Comparison of ENCODE assay signal across 18 cellular contexts in the genomic region with DNA sequence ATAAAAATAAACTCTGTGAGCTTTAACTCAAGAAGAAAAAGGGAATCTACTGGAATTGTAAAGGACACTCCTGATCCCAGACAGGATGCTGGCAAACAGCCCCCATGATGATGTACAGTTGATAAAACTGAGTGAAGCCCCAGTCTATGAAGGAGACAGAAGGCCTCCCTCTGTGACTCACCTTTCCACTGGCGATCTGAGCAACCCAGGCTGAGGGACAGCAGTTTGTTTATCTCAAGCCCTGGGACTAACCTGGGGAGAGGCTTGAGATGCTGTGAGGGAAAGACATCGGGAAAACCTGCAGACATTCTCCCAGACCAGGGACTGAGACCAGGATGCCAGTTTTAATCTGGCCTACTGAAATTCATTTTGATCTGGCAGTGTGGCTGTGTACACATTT.
"Had no signal": no experiment of that assay in that cellular context is flagged by ENCODE, and none has a peak within 500 bp of the region (broad histone marks: within the 10 kb centered on the region; RNA-seq: fewer than 3 reads in every experiment).

No MANE protein-coding gene starts in this region.

- H2AFZ ChIP-seq: hepatocyte had no signal

- H3K79me2 ChIP-seq: hepatocyte had no signal

- H3K27me3 ChIP-seq: colonic mucosa, esophagus muscularis mucosa, hepatocyte, right atrium auricular region, thyroid gland had no signal

- H3K27ac Mint-ChIP-seq: activated CD4-positive, alpha-beta memory T cell treated with anti-CD3 and anti-CD28 coated beads for 36 hours; activated CD4-positive, alpha-beta T cell treated with anti-CD3 and anti-CD28 coated beads for 36 hours; activated T-cell treated with anti-CD3 and anti-CD28 coated beads, Interleukin-2, amount 50 U/mL, for 24 hours; brain; natural killer cell treated with Interleukin-12 subunit alpha and Interleukin-12 subunit beta and Interleukin-15 and Interleukin-18, amount 100 ng/mL, for 72 hours; stimulated activated memory B cell treated with anti-CD40 and anti-IgM and Interleukin-4, amounts not matched to agents 10 μg/mL and 1 μg/mL and 100 μg/mL, for 72 hours had no signal

- H3K4me1 Mint-ChIP-seq: activated CD4-positive, alpha-beta T cell treated with anti-CD3 and anti-CD28 coated beads for 36 hours; stimulated activated memory B cell treated with anti-CD40 and anti-IgM and Interleukin-4, amounts not matched to agents 10 μg/mL and 1 μg/mL and 100 μg/mL, for 72 hours had no signal

- DNase-seq: activated CD4-positive, alpha-beta memory T cell treated with anti-CD3 and anti-CD28 coated beads for 36 hours; activated CD4-positive, alpha-beta T cell treated with anti-CD3 and anti-CD28 coated beads for 36 hours; activated effector memory CD4-positive, alpha-beta T cell treated with Interleukin-2 at 50 U/mL for 16 hours; activated naive CD4-positive, alpha-beta T cell treated with anti-CD3 and anti-CD28 coated beads, Interleukin-2, amount 50 U/mL, for 16 hours; activated T-cell treated with anti-CD3 and anti-CD28 coated beads, Interleukin-2, amount 50 U/mL, for 24 hours; amniotic stem cell; central memory CD4-positive, alpha-beta T cell; colonic mucosa; nucleus accumbens; stimulated activated CD4-positive, alpha-beta T cell treated with anti-CD3 and anti-CD28 coated beads, Interleukin-2, amount 100 ng/mL, for 48 hours; thyroid gland had no signal

- H3K27ac ChIP-seq: colonic mucosa, esophagus muscularis mucosa, hepatocyte, right atrium auricular region, thyroid gland, VCaP had no signal

- H3K9me3 Mint-ChIP-seq: brain had no signal

- H3K9me3 ChIP-seq: colonic mucosa, esophagus muscularis mucosa, right atrium auricular region, thyroid gland had no signal

- H3K27me3 Mint-ChIP-seq: activated CD4-positive, alpha-beta memory T cell treated with anti-CD3 and anti-CD28 coated beads for 36 hours; activated CD4-positive, alpha-beta T cell treated with anti-CD3 and anti-CD28 coated beads for 36 hours; activated T-cell treated with anti-CD3 and anti-CD28 coated beads, Interleukin-2, amount 50 U/mL, for 24 hours; brain; natural killer cell treated with Interleukin-12 subunit alpha and Interleukin-12 subunit beta and Interleukin-15 and Interleukin-18, amount 100 ng/mL, for 72 hours; stimulated activated memory B cell treated with anti-CD40 and anti-IgM and Interleukin-4, amounts not matched to agents 10 μg/mL and 1 μg/mL and 100 μg/mL, for 72 hours had no signal

- H3K4me3 Mint-ChIP-seq: activated CD4-positive, alpha-beta memory T cell treated with anti-CD3 and anti-CD28 coated beads for 36 hours; activated CD4-positive, alpha-beta T cell treated with anti-CD3 and anti-CD28 coated beads for 36 hours; activated T-cell treated with anti-CD3 and anti-CD28 coated beads, Interleukin-2, amount 50 U/mL, for 24 hours; brain; natural killer cell treated with Interleukin-12 subunit alpha and Interleukin-12 subunit beta and Interleukin-15 and Interleukin-18, amount 100 ng/mL, for 72 hours; stimulated activated memory B cell treated with anti-CD40 and anti-IgM and Interleukin-4, amounts not matched to agents 10 μg/mL and 1 μg/mL and 100 μg/mL, for 72 hours had no signal

- H3K36me3 Mint-ChIP-seq: activated CD4-positive, alpha-beta memory T cell treated with anti-CD3 and anti-CD28 coated beads for 36 hours; brain; natural killer cell treated with Interleukin-12 subunit alpha and Interleukin-12 subunit beta and Interleukin-15 and Interleukin-18, amount 100 ng/mL, for 72 hours; stimulated activated memory B cell treated with anti-CD40 and anti-IgM and Interleukin-4, amounts not matched to agents 10 μg/mL and 1 μg/mL and 100 μg/mL, for 72 hours had no signal

- ATAC-seq: activated CD4-positive, alpha-beta T cell treated with anti-CD3 and anti-CD28 coated beads for 36 hours; natural killer cell treated with Interleukin-12 subunit alpha and Interleukin-12 subunit beta and Interleukin-15 and Interleukin-18, amount 100 ng/mL, for 72 hours had no signal

- H3K4me2 ChIP-seq: hepatocyte had no signal

- H3K4me1 ChIP-seq: colonic mucosa, esophagus muscularis mucosa, right atrium auricular region, thyroid gland had no signal
